24 cellular contexts compared by ENCODE assay signal in the genomic region with DNA sequence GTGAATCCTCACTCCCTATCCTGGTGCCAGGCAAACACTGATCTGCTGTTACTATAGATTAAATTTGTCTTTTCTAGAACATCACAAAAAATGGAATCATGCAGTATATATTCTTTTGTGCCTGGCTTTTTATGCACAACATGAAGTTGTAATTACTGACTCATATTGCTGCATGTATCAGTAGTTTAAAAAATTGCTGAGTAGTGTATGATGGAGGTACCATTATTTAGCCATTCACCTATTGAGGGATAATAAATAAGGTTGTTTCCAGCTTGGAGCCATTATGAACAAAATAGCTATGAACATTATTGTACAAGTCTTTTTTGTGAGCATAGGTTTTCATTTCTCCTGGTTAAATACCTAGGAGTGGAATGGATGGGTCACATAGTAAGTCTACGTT.
"Had no signal": no experiment of that assay in that cellular context is flagged by ENCODE, and none has a peak within 500 bp of the region (broad histone marks: within the 10 kb centered on the region; RNA-seq: fewer than 3 reads in every experiment).

No MANE protein-coding gene starts in this region.

- H3K9me3 ChIP-seq: esophagus muscularis mucosa, gastroesophageal sphincter, left lung, lower lobe of right lung, mucosa of descending colon had no signal

- H3K27ac Mint-ChIP-seq: mesothelial cell of epicardium; naive B cell; naive thymus-derived CD8-positive, alpha-beta T cell had no signal

- FAIRE-seq: endothelial cell of umbilical vein, frontal cortex, islet of Langerhans, keratinocyte had no signal

- H3K36me3 ChIP-seq: esophagus muscularis mucosa, gastroesophageal sphincter, heart right ventricle, left lung, lower lobe of right lung had no signal

- H3K36me3 Mint-ChIP-seq: naive B cell; naive thymus-derived CD8-positive, alpha-beta T cell had no signal

- ATAC-seq: foreskin keratinocyte; gastroesophageal sphincter; left cardiac atrium; left lung; left ventricle myocardium superior; lower lobe of right lung; mucosa of descending colon; naive thymus-derived CD8-positive, alpha-beta T cell had no signal

- H3K27me3 Mint-ChIP-seq: naive B cell had no signal

- DNase-seq: dermis blood vessel endothelial cell; dorsolateral prefrontal cortex; effector CD4-positive, alpha-beta T cell; effector memory CD4-positive, alpha-beta T cell; foreskin keratinocyte; head of caudate nucleus; heart right ventricle; hippocampal formation; left cardiac atrium; left lung; left ventricle myocardium superior; lower lobe of right lung; mesenchymal stem cell; mucosa of descending colon; naive B cell; naive thymus-derived CD8-positive, alpha-beta T cell had no signal

- H3K4me3 ChIP-seq: coronary artery, dorsolateral prefrontal cortex, esophagus muscularis mucosa, gastroesophageal sphincter, heart right ventricle, left lung, lower lobe of right lung, mucosa of descending colon had no signal

- H3K9me3 Mint-ChIP-seq: naive thymus-derived CD8-positive, alpha-beta T cell had no signal

- H3K4me3 Mint-ChIP-seq: mesothelial cell of epicardium; naive B cell; naive thymus-derived CD8-positive, alpha-beta T cell had no signal

- H3K4me1 ChIP-seq: foreskin keratinocyte had no signal

- H3K27ac ChIP-seq: coronary artery, esophagus muscularis mucosa, foreskin keratinocyte, gastroesophageal sphincter, left lung, lower lobe of right lung had no signal

- H3K27me3 ChIP-seq: dorsolateral prefrontal cortex, esophagus muscularis mucosa, gastroesophageal sphincter, heart right ventricle, left lung had no signal
